ENCODE assay signal across 21 cellular contexts in the genomic region with DNA sequence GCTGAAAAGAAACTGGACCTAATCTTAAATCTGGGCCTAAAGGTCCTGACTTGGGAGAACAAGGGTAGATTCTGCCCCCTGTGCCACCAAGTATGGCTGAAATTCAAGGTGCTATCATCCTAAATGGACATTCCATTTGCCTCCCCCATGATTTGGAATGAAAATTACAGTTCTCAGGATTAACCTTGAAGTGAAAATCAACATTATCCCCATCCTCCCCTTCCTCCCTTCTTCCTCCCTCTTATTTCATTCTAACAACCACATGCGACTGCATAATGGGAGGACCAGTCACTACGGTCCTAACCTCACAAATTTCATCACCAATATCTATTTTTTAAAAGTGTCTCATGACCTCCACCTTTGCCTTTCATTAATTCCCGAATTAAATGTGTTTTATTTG.
DNase-seq lines count a peak whose midpoint lies in the region; ATAC-seq, FAIRE-seq and TF ChIP-seq lines count a peak whose summit lies in the region.
"Had no signal": no experiment of that assay in that cellular context is flagged by ENCODE, and none has a peak within 500 bp of the region (broad histone marks: within the 10 kb centered on the region; RNA-seq: fewer than 3 reads in every experiment).

No MANE protein-coding gene starts in this region.

- H4K5ac ChIP-seq in H9 (ENCODE audit: insufficient read length, low read depth, low read length), result no peak overlapping the region

- no peak for FAIRE-seq in A549 (lab: Jason Lieb, UNC)
- FAIRE-seq: GM19239 had no signal

- H2AK5ac ChIP-seq in H9 (ENCODE audit: insufficient read length, low read length), result no peak overlapping the region

- H3K14ac ChIP-seq in H9 (ENCODE audit: insufficient read depth, low read length), result no peak overlapping the region

- no peak for TF ChIP-seq CTCF in A549 (IDR thresholded peaks at IDR 0.05)
- TF ChIP-seq CTCF in hepatocyte (IDR thresholded peaks at IDR 0.05; ENCODE audit: poor library complexity), result no peak
- TF ChIP-seq CTCF in H9 (conservative IDR thresholded peaks at IDR 0.05), result no peak

- no peak overlapping the region for H3K18ac ChIP-seq in H9 (ENCODE audit: insufficient read length, low read depth, low read length)

- CTCF ChIA-PET in A549 (lab: Yijun Ruan, JAX), result interaction anchor here (0.7 kb wide), 1 partner anchor 98 kb away, joined by 4 read pairs; no protein-coding TSS in a partner anchor

- WGBS in A549 (ENCODE audit: missing lambda C conversion rate), result 69% methylated on average over 3 of the region's 3 CpGs
- WGBS in hepatocyte (ENCODE audit: low lambda C conversion rate, missing lambda C conversion rate), result 86% methylated on average over 3 of the region's 3 CpGs
- WGBS in H9 (ENCODE audit: extremely low coverage, insufficient read length, low lambda C conversion rate), result no CpG with 5 or more reads among the region's 3 CpGs

- no peak overlapping the region; a peak in 1 of 7 replicates for H3K27ac Mint-ChIP-seq in H9
- H3K27ac Mint-ChIP-seq: B cell had no signal

- no peak overlapping the region for H2BK15ac ChIP-seq in H9 (ENCODE audit: low read depth, low read length)

- TF ChIP-seq EP300 in A549 (IDR thresholded peaks at IDR 0.05), result no peak

- ATAC-seq in A549 (no peak), GM18858 (IDR thresholded peaks at IDR 0.05; ENCODE audit: unreplicated experiment) (no peak)

- H2BK12ac ChIP-seq in H9 (ENCODE audit: insufficient read length, low read depth, low read length), result no peak overlapping the region

- no peaks in the 10 kb centered on the region for H3K9me2 ChIP-seq in hepatocyte (replicated peaks; ENCODE audit: insufficient read depth)
- H3K9me2 ChIP-seq: SK-N-SH had no signal

- H3T11ph ChIP-seq in H9 (ENCODE audit: low read length), result no peak overlapping the region

- no peaks in the 10 kb centered on the region for H3K79me1 ChIP-seq in H9 (ENCODE audit: insufficient read depth, low read depth, low read length, poor library complexity, severe bottlenecking)

- 0 out of 4 replicates have a peak, but pooled peaks cover 0 to 4% of the 10 kb centered on the region in 2 experiments for H3K4me1 Mint-ChIP-seq in H9
- H3K4me1 Mint-ChIP-seq: B cell had no signal

- no peak overlapping the region for H4K8ac ChIP-seq in H9 (replicated peaks; ENCODE audit: insufficient read length, low read depth, low read length)

- H2BK20ac ChIP-seq in H9 (ENCODE audit: low read depth, low read length, poor library complexity, severe bottlenecking), result no peak overlapping the region

- H3K27me3 ChIP-seq in hepatocyte (no peaks in the 10 kb centered on the region), rectal smooth muscle tissue (ENCODE audit: control insufficient read depth, insufficient read depth, low read length) (no peaks in the 10 kb centered on the region), H9 (ENCODE audit: insufficient read depth, low read length) (no peaks in the 10 kb centered on the region)

- H3K4me3 ChIP-seq in A549, result no peak overlapping the region
- H3K4me3 ChIP-seq in hepatocyte, result no peak overlapping the region
- no peak overlapping the region for H3K4me3 ChIP-seq in rectal smooth muscle tissue (ENCODE audit: low read length)

- H2BK120ac ChIP-seq in H9 (ENCODE audit: low read depth, low read length, poor library complexity, severe bottlenecking), result no peak overlapping the region

- H3K4me2 ChIP-seq in A549, result peak overlapping the region; percentile 37
- H3K4me2 ChIP-seq in hepatocyte, result no peak overlapping the region
- no peak overlapping the region for H3K4me2 ChIP-seq in H9 (ENCODE audit: insufficient read depth, insufficient read length, low read length)
- H3K4me2 ChIP-seq: KMS-11, SK-N-SH had no signal

- no peak overlapping the region for H2BK5ac ChIP-seq in H9 (ENCODE audit: insufficient read length, low read length)

- no peak overlapping the region for H3K4ac ChIP-seq in H9 (ENCODE audit: low read depth, low read length)

- peaks cover 71% of the 10 kb centered on the region for H3K4me1 ChIP-seq in A549
- peaks cover 20% of the 10 kb centered on the region for H3K4me1 ChIP-seq in hepatocyte (ENCODE audit: insufficient read depth)
- H3K4me1 ChIP-seq in rectal smooth muscle tissue (ENCODE audit: control insufficient read depth, insufficient read depth, low read length), result peaks cover 10% of the 10 kb centered on the region
- no peaks in the 10 kb centered on the region for H3K4me1 ChIP-seq in H9 (ENCODE audit: insufficient read depth, low read length)

- H3K56ac ChIP-seq in H9 (ENCODE audit: insufficient read length, low read depth, low read length), result no peak overlapping the region

- no peak overlapping the region for H3K23ac ChIP-seq in H9 (ENCODE audit: insufficient read length, low read depth, low read length)

- H3K9me3 Mint-ChIP-seq in H9, result no peaks in the 10 kb centered on the region

- H3K27me3 Mint-ChIP-seq in H9 (ENCODE audit: low read depth), result no peaks in the 10 kb centered on the region
- H3K27me3 Mint-ChIP-seq: B cell had no signal

- TF ChIP-seq POLR2A in A549 (IDR thresholded peaks at IDR 0.05; ENCODE audit: low read length), result no peak

- no peaks in the 10 kb centered on the region for H4K20me1 ChIP-seq in hepatocyte (ENCODE audit: insufficient read depth, poor library complexity, severe bottlenecking)
- H4K20me1 ChIP-seq in H9 (ENCODE audit: control insufficient read depth, insufficient read depth, insufficient read length), result no peaks in the 10 kb centered on the region

- H3K4me3 Mint-ChIP-seq in H9, result no peak overlapping the region
- H3K4me3 Mint-ChIP-seq: B cell, CD14-positive monocyte had no signal

- H3K27ac ChIP-seq in A549 (peak overlapping the region; percentile 42 to 66), hepatocyte (peak overlapping the region; percentile 69), rectal smooth muscle tissue (ENCODE audit: low read depth, low read length) (peak overlapping the region; percentile 47), H9 (ENCODE audit: insufficient read length, low read depth, low read length) (no peak overlapping the region)
- H3K27ac ChIP-seq: KMS-11 had no signal

- H3K79me2 ChIP-seq in hepatocyte (peaks cover 56% of the 10 kb centered on the region), H9 (ENCODE audit: insufficient read depth, low read length) (no peaks in the 10 kb centered on the region; the same call in 1 of the 2 replicates)

- no peak overlapping the region for H3K9ac ChIP-seq in rectal smooth muscle tissue (ENCODE audit: low read length)
- H3K9ac ChIP-seq in H9 (ENCODE audit: extremely low read depth, insufficient read length, low read length), result no peak overlapping the region
- H3K9ac ChIP-seq: KMS-11, SK-N-SH had no signal

- no peak overlapping the region for H4K91ac ChIP-seq in H9 (ENCODE audit: insufficient read length, low read depth, low read length)

- H3K9me3 ChIP-seq in A549, result peaks cover 2% of the 10 kb centered on the region; the same call in 1 of the 3 replicates
- no peaks in the 10 kb centered on the region for H3K9me3 ChIP-seq in hepatocyte (ENCODE audit: low read depth)
- no peaks in the 10 kb centered on the region for H3K9me3 ChIP-seq in H9 (ENCODE audit: control insufficient read depth, low read depth, low read length)
- H3K9me3 ChIP-seq: SK-N-SH had no signal

- H3K36me3 Mint-ChIP-seq in H9 (ENCODE audit: insufficient read depth in 1 of 3, low read depth in 3 of 3), result no peaks in the 10 kb centered on the region

- no peak for DNase-seq in A549 (ENCODE audit: low read depth in 1 of 2, low spot score in 1 of 2)
- DNase-seq in NCI-H69 (lab: John Stamatoyannopoulos, UW), result peak; percentile 63
- DNase-seq in hepatocyte (ENCODE audit: low spot score), result no peak
- no peak for DNase-seq in HK-2 (ENCODE audit: unreplicated experiment)
- DNase-seq in H9, result no peak
- no peak for DNase-seq in NAMALWA (ENCODE audit: low spot score)
- DNase-seq: GDM1, H7, MV-4-11, NCI-H1694, NCI-H2081, NCI-H2171 treated with DMSO at 0.1 percent for 48 hours, NCI-H526, SIG-M5, SK-N-SH had no signal

- no peaks in the 10 kb centered on the region for H3K23me2 ChIP-seq in H9 (ENCODE audit: insufficient read length, low read depth, low read length, poor library complexity, severe bottlenecking)

- H2AFZ ChIP-seq in hepatocyte (no peak overlapping the region), H9 (ENCODE audit: low read length) (no peak overlapping the region)

- POLR2A ChIA-PET in A549 (lab: Yijun Ruan, JAX), result interaction anchor here (0.6 kb wide), 1 partner anchor 24 kb away, joined by 4 read pairs; no protein-coding TSS in a partner anchor

- no peak for TF ChIP-seq RAD21 in A549 (conservative IDR thresholded peaks at IDR 0.05 in 1 of 2, IDR thresholded peaks at IDR 0.05 in 1 of 2)

- H3K36me3 ChIP-seq in hepatocyte (replicated peaks; ENCODE audit: insufficient read depth, low read depth) (no peaks in the 10 kb centered on the region), rectal smooth muscle tissue (ENCODE audit: control insufficient read depth, insufficient read depth, low read length) (no peaks in the 10 kb centered on the region)

TF ChIP-seq in A549, 52 proteins besides CTCF, POLR2A, EP300 and RAD21 (continues in another document):
- no peak for TF ChIP-seq ATOH8 (CRISPR knock-in tag; IDR thresholded peaks at IDR 0.05; ENCODE audit: low read depth)
- no peak for TF ChIP-seq RCOR1 (IDR thresholded peaks at IDR 0.05; ENCODE audit: low read depth, low read length)
- TF ChIP-seq, protein P1, sequence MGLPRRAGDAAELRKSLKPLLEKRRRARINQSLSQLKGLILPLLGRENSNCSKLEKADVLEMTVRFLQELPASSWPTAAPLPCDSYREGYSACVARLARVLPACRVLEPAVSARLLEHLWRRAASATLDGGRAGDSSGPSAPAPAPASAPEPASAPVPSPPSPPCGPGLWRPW (IDR thresholded peaks at IDR 0.05), result no peak
- no peak for TF ChIP-seq HDAC2 (IDR thresholded peaks at IDR 0.05)
- no peak for TF ChIP-seq NPAS2 (CRISPR knock-in tag; IDR thresholded peaks at IDR 0.05; ENCODE audit: borderline replicate concordance)
- TF ChIP-seq TP53 (CRISPR knock-in tag; IDR thresholded peaks at IDR 0.05), result no peak
- TF ChIP-seq RNF2 (IDR thresholded peaks at IDR 0.05; ENCODE audit: borderline replicate concordance, low read depth), result no peak
